In genomic region chr13:100532836-100533435, GRCh38 we compare ENCODE assay signal across 1 cellular context.
TF ChIP-seq lines count a peak whose summit lies in the region.

No MANE protein-coding gene starts in this region.

TF ChIP-seq in HepG2, 621 proteins besides CTCF, POLR2A, EP300 and RAD21:
- TF ChIP-seq ZBTB33 (CRISPR knock-in tag; IDR thresholded peaks at IDR 0.05): peak; percentile 53; the same call in 1 of the 2 replicates
- TF ChIP-seq ZBTB34 (CRISPR knock-in tag; IDR thresholded peaks at IDR 0.05): no peak
